Comparison of ENCODE assay signal across 14 cellular contexts in genomic region chr6:47697925-47698324, GRCh38. TPM values are rescaled to one million over a fixed set of nuclear protein-coding genes. Genes with fewer than 3 reads are reported as not detected.
A peak's percentile ranks its signal among the peaks of the same experiment; 100 is the strongest.
DNase-seq lines count a peak whose midpoint lies in the region; ATAC-seq and TF ChIP-seq lines count a peak whose summit lies in the region.
"Had no signal": no experiment of that assay in that cellular context is flagged by ENCODE, and none has a peak within 500 bp of the region (broad histone marks: within the 10 kb centered on the region; RNA-seq: fewer than 3 reads in every experiment).

No MANE protein-coding gene starts in this region.

- H4K20me1 ChIP-seq in GM23338 (replicated peaks; ENCODE audit: insufficient read depth) = no peaks in the 10 kb centered on the region

- no peaks in the 10 kb centered on the region for H3K36me3 ChIP-seq in GM23338 (ENCODE audit: insufficient read depth)
- H3K36me3 ChIP-seq in brain microvascular endothelial cell (replicated peaks) = no peaks in the 10 kb centered on the region
- H3K36me3 ChIP-seq in mucosa of descending colon (ENCODE audit: low read depth) = no peaks in the 10 kb centered on the region
- H3K36me3 ChIP-seq: Peyer's patch had no signal

- no peaks in the 10 kb centered on the region for H3K9me3 ChIP-seq in mucosa of descending colon
- H3K9me3 ChIP-seq: Peyer's patch had no signal

- no peak for DNase-seq in GM23338 (ENCODE audit: low spot score)
- DNase-seq in brain microvascular endothelial cell = no peak
- no peak for DNase-seq in mucosa of descending colon
- DNase-seq in caudate nucleus (lab: John Stamatoyannopoulos, UW) = no peak
- DNase-seq in GOT3 (lab: John Stamatoyannopoulos, UW) = no peak
- no peak for DNase-seq in GM03348 (ENCODE audit: low spot score)
- DNase-seq: COR-L47, H9, Karpas-422, NCI-H187, NCI-H524 treated with DMSO at 0.1 percent for 48 hours, SHP77 treated with DMSO at 0.1 percent for 48 hours had no signal

- H3K4me1 ChIP-seq in GM23338 (ENCODE audit: insufficient read depth) (peaks cover 11% of the 10 kb centered on the region; the same call in 1 of the 2 replicates), mucosa of descending colon (ENCODE audit: low read depth) (peaks cover 15% of the 10 kb centered on the region)
- H3K4me1 ChIP-seq: Peyer's patch had no signal

- in situ Hi-C loops in brain microvascular endothelial cell (cut with HindIII; ENCODE audit: low pct_ligation_motif_present, low sequenced_read_pairs) = no loop called here

- ATAC-seq in GM23338 (no peak), mucosa of descending colon (peak; percentile 9)

- TF ChIP-seq CTCF in 22Rv1 (IDR thresholded peaks at IDR 0.05) (no peak), GM23338 (conservative IDR thresholded peaks at IDR 0.05; ENCODE audit: low read depth in 2 of 2) (no peak), brain microvascular endothelial cell (IDR thresholded peaks at IDR 0.05; ENCODE audit: low read depth, low read length, missing control alignments) (no peak), mucosa of descending colon (IDR thresholded peaks at IDR 0.05) (no peak)

- H3K9me3 Mint-ChIP-seq in GM23338 = no peaks in the 10 kb centered on the region
- H3K9me3 Mint-ChIP-seq: H9 had no signal

- H3K27me3 ChIP-seq in GM23338 (ENCODE audit: insufficient read depth) = no peaks in the 10 kb centered on the region
- no peaks in the 10 kb centered on the region for H3K27me3 ChIP-seq in brain microvascular endothelial cell (replicated peaks)
- H3K27me3 ChIP-seq: Peyer's patch had no signal

- H3K4me3 Mint-ChIP-seq in GM23338 = no peak overlapping the region
- H3K4me3 Mint-ChIP-seq: H9 had no signal

- no peak overlapping the region for H3K27ac Mint-ChIP-seq in GM23338

- no peaks in the 10 kb centered on the region for H3F3A ChIP-seq in GM23338 (replicated peaks; ENCODE audit: low read depth)

- peaks cover 2% of the 10 kb centered on the region for H3K27me3 Mint-ChIP-seq in GM23338 (ENCODE audit: insufficient read depth, low read depth, poor library complexity)

- intact Hi-C loops in mucosa of descending colon (cut with DNase I, micrococcal nuclease) = no loop called here

- H2AFZ ChIP-seq in GM23338 = peak overlapping the region; percentile 56; the same call in 1 of the 2 replicates

- H3K79me2 ChIP-seq in GM23338 (replicated peaks; ENCODE audit: insufficient read depth) = no peaks in the 10 kb centered on the region

- H3K4me2 ChIP-seq in GM23338 = no peak overlapping the region

- H3K9me2 ChIP-seq in GM23338 (ENCODE audit: insufficient read depth) = peaks cover 4% of the 10 kb centered on the region; the same call in 1 of the 2 replicates

- H3K36me3 Mint-ChIP-seq in GM23338 (ENCODE audit: low read depth) = no peaks in the 10 kb centered on the region

- H3K4me1 Mint-ChIP-seq in GM23338 = peaks cover 5% of the 10 kb centered on the region; the same call in 1 of the 3 replicates

- H3K4me3 ChIP-seq in GM23338 (no peak overlapping the region), brain microvascular endothelial cell (ENCODE audit: low read depth, low read length) (no peak overlapping the region), mucosa of descending colon (no peak overlapping the region)
- H3K4me3 ChIP-seq: Peyer's patch had no signal

- H3K27ac ChIP-seq in 22Rv1 (0 out of 2 replicates have a peak overlapping the region, but pooled peaks have one; percentile 19), GM23338 (ENCODE audit: low read depth) (no peak overlapping the region), brain microvascular endothelial cell (peak overlapping the region; percentile 49), caudate nucleus (ENCODE audit: low read depth, low read length) (no peak overlapping the region)

TF ChIP-seq in GM23338, 12 proteins besides CTCF, POLR2A, EP300 and RAD21 (continues in another document):
- TF ChIP-seq ZNF462 (CRISPR knock-in tag; IDR thresholded peaks at IDR 0.05) (no peak), NANOG (IDR thresholded peaks at IDR 0.05; ENCODE audit: borderline replicate concordance) (no peak), ZNF114 (CRISPR knock-in tag; IDR thresholded peaks at IDR 0.05) (no peak), EZH2 (IDR thresholded peaks at IDR 0.05; ENCODE audit: low read depth, unreplicated experiment) (no peak), ETS1 (IDR thresholded peaks at IDR 0.05) (no peak), STAT1 (IDR thresholded peaks at IDR 0.05; ENCODE audit: unreplicated experiment) (no peak), POLR2AphosphoS5 (IDR thresholded peaks at IDR 0.05; ENCODE audit: low read depth) (no peak), EZH2phosphoT487 (IDR thresholded peaks at IDR 0.05; ENCODE audit: unreplicated experiment) (no peak)

RNA-seq across cellular contexts. Expression of gene ADGRF4, which starts 0.5 kb away (rescaled TPM):
- not detected in 2 replicates for total RNA-seq in GM23338 (2014; rRNA removed; shearing (Covaris generic))
- not detected in 2 replicates for polyA plus RNA-seq in GM23338 (2016; fragmentation: Nextera tagmentation; extraction: Ambion mirVana)
- 1 to 10 TPM in 2 of 3 donors, under 1 TPM in 1; 0.79 to 3.9 (median 2.6) TPM for total RNA-seq in mucosa of descending colon
- total RNA-seq: H9 had no signal

Comparison
In these comparisons a context has a peak if more than half of its experiments do, and no peak if none do; other contexts are left out.
1. H3K27ac ChIP-seq: peak in 22Rv1 (single experiment) and brain microvascular endothelial cell (single experiment); none in GM23338 (single experiment) and caudate nucleus (single experiment).